ENCODE assay signal across 8 cellular contexts in genomic region chr14:39266589-39266870, GRCh38. TPM values are rescaled to one million over a fixed set of nuclear protein-coding genes. Genes with fewer than 3 reads are reported as not detected.
DNase-seq lines count a peak whose midpoint lies in the region; ATAC-seq and TF ChIP-seq lines count a peak whose summit lies in the region.

No MANE protein-coding gene starts in this region.

- no peak for TF ChIP-seq POLR2A in gastrocnemius medialis (IDR thresholded peaks at IDR 0.05)

- H3F3A ChIP-seq in DOHH2 (ENCODE audit: control insufficient read depth, insufficient read depth) = peaks cover 5% of the 10 kb centered on the region; the same call in 1 of the 2 replicates

- no peaks in the 10 kb centered on the region for H4K20me1 ChIP-seq in DOHH2 (ENCODE audit: control insufficient read depth, insufficient read depth, low read depth, low read length)

- peak overlapping the region; percentile 88 for H3K27ac Mint-ChIP-seq in activated naive CD8-positive, alpha-beta T cell

- intact Hi-C loops in gastrocnemius medialis (cut with DNase I; ENCODE audit: low total_unique reads) = loop anchor here (1.0 to 5.0 kb wide), 2 partner anchors 101 to 166 kb away; partner anchors contain the start of gene FBXO33

- H3K4me1 Mint-ChIP-seq in activated naive CD8-positive, alpha-beta T cell (ENCODE audit: low read depth) = peaks cover 54% of the 10 kb centered on the region

- H3K9me3 ChIP-seq in DOHH2 (ENCODE audit: control insufficient read depth, insufficient read depth, low read length) (peaks cover 2% of the 10 kb centered on the region), right atrium auricular region (peaks cover 0 to 3% of the 10 kb centered on the region in 2 donors), gastrocnemius medialis (no peaks in the 10 kb centered on the region)

- H3K27ac ChIP-seq in DOHH2 (ENCODE audit: low read depth, low read length) = peak overlapping the region; percentile 72
- H3K27ac ChIP-seq in HL-60 (replicated peaks) = peak overlapping the region; percentile 100
- peak overlapping the region; percentile 96 to 97 for H3K27ac ChIP-seq in right atrium auricular region
- peak overlapping the region; percentile 95 to 99 (median 98) for H3K27ac ChIP-seq in gastrocnemius medialis

- no peaks in the 10 kb centered on the region for H3K36me3 Mint-ChIP-seq in activated naive CD8-positive, alpha-beta T cell

- H3K4me3 ChIP-seq in DOHH2 (ENCODE audit: low read length) = peak overlapping the region; percentile 97
- peak overlapping the region; percentile 75 for H3K4me3 ChIP-seq in HL-60 (replicated peaks; ENCODE audit: insufficient read depth, low read length)
- H3K4me3 ChIP-seq in right atrium auricular region = peak overlapping the region; percentile 78 to 84
- peak overlapping the region; percentile 77 to 97 (median 91) for H3K4me3 ChIP-seq in gastrocnemius medialis

- no peaks in the 10 kb centered on the region for H3K27me3 ChIP-seq in DOHH2 (ENCODE audit: control insufficient read depth, low read length)
- H3K27me3 ChIP-seq in HL-60 (ENCODE audit: insufficient read depth, poor library complexity, severe bottlenecking) = no peaks in the 10 kb centered on the region
- H3K27me3 ChIP-seq in right atrium auricular region = no peaks in the 10 kb centered on the region
- H3K27me3 ChIP-seq in gastrocnemius medialis = no peaks in the 10 kb centered on the region

- H3K4me2 ChIP-seq in DOHH2 (ENCODE audit: low read length) = peak overlapping the region; percentile 82

- H3K4me3 Mint-ChIP-seq in activated naive CD8-positive, alpha-beta T cell = peak overlapping the region; percentile 98

- H3K36me3 ChIP-seq in DOHH2 (ENCODE audit: control insufficient read depth, low read length) (no peaks in the 10 kb centered on the region; the same call in none of the 2 replicates), right atrium auricular region (no peaks in the 10 kb centered on the region), gastrocnemius medialis (no peaks in the 10 kb centered on the region)

- no peaks in the 10 kb centered on the region for H3K9me2 ChIP-seq in DOHH2 (replicated peaks; ENCODE audit: control insufficient read depth, low read length)

- ATAC-seq in GM21367 (IDR thresholded peaks at IDR 0.05; ENCODE audit: unreplicated experiment) = peak; percentile 24
- peak; percentile 68 to 75 for ATAC-seq in gastrocnemius medialis

- in situ Hi-C loops in gastrocnemius medialis (cut with MboI; ENCODE audit: low sequenced_read_pairs in 4 of 4) = loop anchor here in 1 of 4 donors (25.0 kb wide), 1 partner anchor 171 kb away; the partner anchor contains the start of gene FBXO33

- no peak for DNase-seq in HL-60 (ENCODE audit: low read depth in 1 of 2, low spot score in 1 of 2)
- no peak for DNase-seq in right atrium auricular region (ENCODE audit: low spot score)
- no peak for DNase-seq in gastrocnemius medialis
- no peak for DNase-seq in effector CD8-positive, alpha-beta T cell (lab: John Stamatoyannopoulos, UW)
- DNase-seq in CD1c-positive myeloid dendritic cell (ENCODE audit: extremely low spot score) = no peak

- peaks cover 47% of the 10 kb centered on the region for H3K79me2 ChIP-seq in DOHH2 (ENCODE audit: control insufficient read depth, low read length)

- TF ChIP-seq CTCF in DOHH2 (IDR thresholded peaks at IDR 0.05; ENCODE audit: low read depth, low read length, poor library complexity, severe bottlenecking) (no peak), HL-60 (IDR thresholded peaks at IDR 0.05; ENCODE audit: insufficient read depth, low read length) (no peak), right atrium auricular region (IDR thresholded peaks at IDR 0.05) (no peak), gastrocnemius medialis (IDR thresholded peaks at IDR 0.05 in 4 of 5, conservative IDR thresholded peaks at IDR 0.05 in 1 of 5) (no peak)

- H3K27me3 Mint-ChIP-seq in activated naive CD8-positive, alpha-beta T cell = no peaks in the 10 kb centered on the region

- no peaks in the 10 kb centered on the region for H3K9me3 Mint-ChIP-seq in activated naive CD8-positive, alpha-beta T cell (ENCODE audit: low read depth)

- peaks cover 34% of the 10 kb centered on the region for H3K4me1 ChIP-seq in DOHH2 (ENCODE audit: control insufficient read depth, low read length)
- H3K4me1 ChIP-seq in right atrium auricular region = peaks cover 0 to 28% of the 10 kb centered on the region in 2 donors
- peaks cover 27 to 33% of the 10 kb centered on the region in 2 donors for H3K4me1 ChIP-seq in gastrocnemius medialis

RNA-seq across cellular contexts. Expression of gene MIA2, which starts 32.8 kb away (rescaled TPM):
- total RNA-seq in right atrium auricular region (10 to 100 TPM; 14.2 to 34.2 TPM), gastrocnemius medialis (10 to 100 TPM; 13.6 to 30.9 (median 20.7) TPM)
